Comparison of ENCODE assay signal across 8 cellular contexts in genomic region chr16:50741808-50742520, GRCh38. TPM values are rescaled to one million over a fixed set of nuclear protein-coding genes. Genes with fewer than 3 reads are reported as not detected.
DNase-seq lines count a peak whose midpoint lies in the region; ATAC-seq and TF ChIP-seq lines count a peak whose summit lies in the region.

Gene CYLD, plus strand, starts transcription at chr16:50742086. Its CDS starts 7,613 bp downstream, at chr16:50749699.

- peak within 1 kb of the TSS; percentile 91 to 99 (median 96) for H3K4me3 Mint-ChIP-seq in CD8-positive, alpha-beta memory T cell

- 1% methylated on average over 58 to 85 of the region's 85 CpGs for WGBS in lung, 2 donors

- H3K27ac ChIP-seq in CD8-positive, alpha-beta memory T cell (ENCODE audit: low read depth, low read length) = peak within 1 kb of the TSS; percentile 96
- H3K27ac ChIP-seq in lung (ENCODE audit: low read depth in 1 of 2, low read length in 1 of 2) = peak within 1 kb of the TSS; percentile 87 to 95

- no peak for TF ChIP-seq CTCF in lung (IDR thresholded peaks at IDR 0.05; ENCODE audit: control extremely low read depth, extremely low read depth)

- H3K9me3 ChIP-seq in CD8-positive, alpha-beta memory T cell (ENCODE audit: low read length) = no peaks in the 10 kb centered on the region
- H3K9me3 ChIP-seq in lung (ENCODE audit: control insufficient read depth in 2 of 2, insufficient read depth in 1 of 2, low read length in 1 of 2) = no peaks in the 10 kb centered on the region

- CTCF ChIA-PET in CD8-positive, alpha-beta memory T cell (lab: Charles Lee) = interaction anchor here (0.7 to 3.1 kb wide), 13 partner anchors 23 to 717 kb away, joined by 3 to 29 read pairs (median 4); partner anchors contain the start of genes CNEP1R1 and SNX20

- peaks cover 5 to 37% (median 15%) of the 10 kb centered on the region in 3 donors for H3K36me3 Mint-ChIP-seq in CD8-positive, alpha-beta memory T cell

- peak within 1 kb of the TSS; percentile 95 to 100 (median 98) for H3K27ac Mint-ChIP-seq in CD8-positive, alpha-beta memory T cell

- no peaks in the 10 kb centered on the region for H3K27me3 ChIP-seq in CD8-positive, alpha-beta memory T cell (ENCODE audit: insufficient read depth, low read length, poor library complexity, severe bottlenecking)
- no peaks in the 10 kb centered on the region for H3K27me3 ChIP-seq in lung (ENCODE audit: control insufficient read depth, insufficient read depth)

- H3K9me3 Mint-ChIP-seq in CD8-positive, alpha-beta memory T cell = no peaks in the 10 kb centered on the region

- ATAC-seq in GM19468 (IDR thresholded peaks at IDR 0.05; ENCODE audit: extremely low read depth, unreplicated experiment) (peak; percentile 89), lung (ENCODE audit: insufficient read depth, low FRiP score) (peak; percentile 97)

- peaks cover 42 to 52% (median 50%) of the 10 kb centered on the region in 3 donors for H3K4me1 Mint-ChIP-seq in CD8-positive, alpha-beta memory T cell

- peak within 1 kb of the TSS; percentile 83 for H3K4me3 ChIP-seq in CD8-positive, alpha-beta memory T cell (ENCODE audit: low read length)
- peak within 1 kb of the TSS; percentile 84 for H3K4me3 ChIP-seq in lung

- POLR2A ChIA-PET in CD8-positive, alpha-beta memory T cell (lab: Charles Lee) = interaction anchor here (0.5 to 1.3 kb wide), 11 partner anchors 10 to 467 kb away, joined by 3 to 11 read pairs (median 4); partner anchors contain the start of gene SNX20

- no peaks in the 10 kb centered on the region for H3K36me3 ChIP-seq in CD8-positive, alpha-beta memory T cell (ENCODE audit: insufficient read depth, low read length)
- H3K36me3 ChIP-seq in lung (ENCODE audit: control insufficient read depth in 2 of 2, insufficient read depth in 2 of 2, low read length in 2 of 2) = no peaks in the 10 kb centered on the region

- H3K4me1 ChIP-seq in CD8-positive, alpha-beta memory T cell (ENCODE audit: insufficient read depth, low read length) = peaks cover 31% of the 10 kb centered on the region
- peaks cover 3 to 9% of the 10 kb centered on the region in 2 donors for H3K4me1 ChIP-seq in lung (ENCODE audit: control insufficient read depth in 2 of 2, insufficient read depth in 2 of 2, low read length in 2 of 2)

- peak; percentile 99 to 100 (median 100) for DNase-seq in CD8-positive, alpha-beta memory T cell
- DNase-seq in HS-5 (ENCODE audit: low read depth) = peak; percentile 79
- DNase-seq in NK-92 treated with Interleukin-12 subunit alpha and Interleukin-12 subunit beta, amount 100 ng/mL, for 24 hours (lab: John Stamatoyannopoulos, UW) = peak; percentile 97
- peak; percentile 98 for DNase-seq in activated CD8-positive, alpha-beta memory T cell treated with anti-CD3 and anti-CD28 coated beads for 24 hours
- DNase-seq in effector CD8-positive, alpha-beta T cell (lab: John Stamatoyannopoulos, UW) = peak; percentile 99
- peak; percentile 100 for DNase-seq in lung (ENCODE audit: low spot score)
- peak; percentile 96 to 99 (median 99) for DNase-seq in stimulated activated CD4-positive, alpha-beta T cell treated with anti-CD3 and anti-CD28 coated beads, TNF-alpha, amount 100 ng/mL, for 4 hours (ENCODE audit: low read depth in 3 of 3)

- peaks cover 0 to 4% of the 10 kb centered on the region in 2 donors for H3K27me3 Mint-ChIP-seq in CD8-positive, alpha-beta memory T cell

RNA-seq across cellular contexts. Expression of gene CYLD, which starts in this region (rescaled TPM):
- 100 to 1,000 TPM; 144 to 152 TPM for total RNA-seq in CD8-positive, alpha-beta memory T cell
- polyA plus RNA-seq in CD8-positive, alpha-beta memory T cell = 105 TPM
- total RNA-seq in lung = 10 to 100 TPM; 33.4 to 90.5 TPM
- 10 to 100 TPM; 15.3 to 18.6 TPM for polyA plus RNA-seq in lung

Comparison
In these comparisons a context has a peak if more than half of its experiments do, and no peak if none do; other contexts are left out.
1. Peak in every context shown above with its lines: DNase-seq, ATAC-seq, H3K4me3 ChIP-seq and H3K27ac ChIP-seq.